In the genomic region with DNA sequence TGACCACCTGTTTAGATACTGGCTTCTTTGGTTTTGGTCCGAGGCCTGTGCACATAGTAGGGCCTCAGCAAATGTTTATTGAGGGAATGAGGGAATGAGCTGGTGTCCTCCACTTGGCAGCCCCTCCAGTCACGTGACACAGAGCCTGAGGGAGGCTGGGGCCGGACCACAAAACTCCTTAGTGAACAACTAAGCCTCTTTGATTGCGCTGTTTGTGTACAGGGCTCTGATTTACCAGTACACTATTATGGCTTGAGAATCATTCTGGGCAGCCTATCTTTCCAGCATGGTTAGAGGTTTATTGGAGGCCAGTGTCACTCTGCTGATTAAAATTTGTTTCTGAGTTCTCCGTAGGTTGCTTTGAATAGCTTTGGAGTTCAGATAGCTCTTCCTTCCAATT, we compare ENCODE assay signal across 29 cellular contexts. TPM values are rescaled to one million over a fixed set of nuclear protein-coding genes. Genes with fewer than 3 reads are reported as not detected.
DNase-seq lines count a peak whose midpoint lies in the region; ATAC-seq, FAIRE-seq and TF ChIP-seq lines count a peak whose summit lies in the region.
"Had no signal": no experiment of that assay in that cellular context is flagged by ENCODE, and none has a peak within 500 bp of the region (broad histone marks: within the 10 kb centered on the region; RNA-seq: fewer than 3 reads in every experiment).

No MANE protein-coding gene starts in this region.

- no peak overlapping the region for H3K4me3 ChIP-seq in A549
- no peak overlapping the region for H3K4me3 ChIP-seq in GM12878
- no peak overlapping the region for H3K4me3 ChIP-seq in osteoblast (ENCODE audit: insufficient read depth, low read length)
- H3K4me3 ChIP-seq: BLaER1 had no signal

- CTCF ChIA-PET in A549 (lab: Yijun Ruan, JAX): interaction anchor here (1.1 to 5.9 kb wide), 5 partner anchors 10 to 112 kb away, joined by 3 to 35 read pairs (median 8); no protein-coding TSS in a partner anchor
- CTCF ChIA-PET in GM12878 (lab: Yijun Ruan, JAX): interaction anchor here (1.2 to 2.6 kb wide), 2 partner anchors 68 to 112 kb away, joined by 3 to 10 read pairs; no protein-coding TSS in a partner anchor

- TF ChIP-seq CTCF in A549 (IDR thresholded peaks at IDR 0.05): no peak
- no peak for TF ChIP-seq CTCF in GM12878 (IDR thresholded peaks at IDR 0.05 in 2 of 3, conservative IDR thresholded peaks at IDR 0.05 in 1 of 3; ENCODE audit: control insufficient read depth in 2 of 3, extremely low read depth in 1 of 3, insufficient read depth in 1 of 3, low read depth in 3 of 3, low read length in 3 of 3)
- no peak for TF ChIP-seq CTCF in osteoblast (IDR thresholded peaks at IDR 0.05; ENCODE audit: extremely low read depth, low read depth, low read length)
- no peak for TF ChIP-seq CTCF in omental fat pad (IDR thresholded peaks at IDR 0.05)

- BruUV-seq in GM12878 (replicated peaks; lab: Mats Ljungman, UMichigan): no TSS peak

- H3K9ac ChIP-seq in GM12878 (ENCODE audit: control insufficient read depth, insufficient read depth, low read length): no peak overlapping the region
- H3K9ac ChIP-seq: BLaER1 had no signal

- in situ Hi-C loops in GM12878 (cut with MboI): no loop called here

- FAIRE-seq in A549 (lab: Jason Lieb, UNC) (no peak), GM12878 (lab: Jason Lieb, UNC) (no peak), H54 (lab: Jason Lieb, UNC) (no peak)
- FAIRE-seq: GM12891, GM19239 had no signal

- ATAC-seq in A549 (no peak), GM12878 (no peak), omental fat pad (ENCODE audit: low FRiP score) (no peak)

- POLR2A ChIA-PET in A549 (lab: Yijun Ruan, JAX): no interaction called here
- POLR2A ChIA-PET in GM12878 (lab: Charles Lee): no interaction called here

- H2AFZ ChIP-seq in GM12878 (ENCODE audit: control insufficient read depth, low read depth, low read length) (no peak overlapping the region), osteoblast (ENCODE audit: low read length) (no peak overlapping the region)

- TF ChIP-seq POLR2A in A549 (IDR thresholded peaks at IDR 0.05; ENCODE audit: low read length): no peak
- TF ChIP-seq POLR2A in GM12878 (IDR thresholded peaks at IDR 0.05; ENCODE audit: low read depth, low read length): no peak
- no peak for TF ChIP-seq POLR2A in H54 (IDR thresholded peaks at IDR 0.05; ENCODE audit: low read depth, low read length)

- DNase-seq in NCI-H82 (lab: John Stamatoyannopoulos, UW): peak; percentile 52
- DNase-seq in NCI-H82 treated with DMSO at 0.1 percent for 48 hours (lab: John Stamatoyannopoulos, UW; ENCODE audit: unreplicated experiment): no peak
- DNase-seq in A549 (ENCODE audit: low read depth in 1 of 2, low spot score in 1 of 2): no peak
- DNase-seq in GM12878 (ENCODE audit: low read depth, low spot score): no peak
- peak; percentile 90 for DNase-seq in osteoblast (ENCODE audit: insufficient read length, low spot score, missing footprints)
- no peak for DNase-seq in HPDE6-E6E7 (ENCODE audit: extremely low spot score)
- no peak for DNase-seq in H54 (ENCODE audit: insufficient read length, low spot score)
- no peak for DNase-seq in omental fat pad (ENCODE audit: low spot score)
- DNase-seq: ACHN; BE2C; C1 segment of cervical spinal cord; CD4-positive, alpha-beta memory T cell; CD4-positive, CD25-positive, alpha-beta regulatory T cell; CD8-positive, alpha-beta memory T cell; COR-L47; DMS 273 treated with DMSO at 0.1 percent for 48 hours; DMS153; DMS53; DMS79; DND-41; EL; GDM1 had no signal

- H3K79me2 ChIP-seq in GM12878 (ENCODE audit: control insufficient read depth, insufficient read depth, low read length) (no peaks in the 10 kb centered on the region), osteoblast (ENCODE audit: insufficient read depth, low read length) (no peaks in the 10 kb centered on the region)

- H3K27ac ChIP-seq in A549: no peak overlapping the region
- H3K27ac ChIP-seq in GM12878 (ENCODE audit: control insufficient read depth, insufficient read depth): no peak overlapping the region
- no peak overlapping the region for H3K27ac ChIP-seq in osteoblast (ENCODE audit: low read depth, low read length)
- H3K27ac ChIP-seq: 22Rv1, BLaER1 had no signal

- RAD21 ChIA-PET in GM12878 (lab: Charles Lee; ENCODE audit: unreplicated experiment): no interaction called here

- H3K27me3 ChIP-seq in GM12878 (replicated peaks in 1 of 2; ENCODE audit: control insufficient read depth in 2 of 2, insufficient read depth in 2 of 2, low read length in 1 of 2): peaks cover 0 to 1% of the 10 kb centered on the region in 2 experiments; a peak in 1 of 4 replicates
- peaks cover 47% of the 10 kb centered on the region for H3K27me3 ChIP-seq in osteoblast (ENCODE audit: insufficient read depth, low read length)
- H3K27me3 ChIP-seq: BE2C, BLaER1 had no signal

- TF ChIP-seq EP300 in A549 (IDR thresholded peaks at IDR 0.05) (no peak), GM12878 (IDR thresholded peaks at IDR 0.05; ENCODE audit: borderline replicate concordance in 1 of 2, control insufficient read depth in 1 of 2, low read depth in 2 of 2, low read length in 2 of 2) (no peak)

- H3K4me2 ChIP-seq in A549 (no peak overlapping the region), GM12878 (ENCODE audit: control insufficient read depth, insufficient read depth) (no peak overlapping the region), osteoblast (ENCODE audit: insufficient read depth, low read length) (no peak overlapping the region)
- H3K4me2 ChIP-seq: BLaER1 had no signal

- peaks cover 11% of the 10 kb centered on the region for H3K4me1 ChIP-seq in A549
- peaks cover 11% of the 10 kb centered on the region for H3K4me1 ChIP-seq in GM12878 (ENCODE audit: control insufficient read depth, insufficient read depth, low read length)
- H3K4me1 ChIP-seq in osteoblast (ENCODE audit: insufficient read depth, low read length): no peaks in the 10 kb centered on the region
- H3K4me1 ChIP-seq: BE2C had no signal

- SMC1A ChIA-PET in GM12878 (lab: Charles Lee; ENCODE audit: uncharacterized antibody, unreplicated experiment): interaction anchor here (0.7 kb wide), 1 partner anchor 68 kb away, joined by 3 read pairs; no protein-coding TSS in a partner anchor

- intact Hi-C loops in GM12878 (cut with micrococcal nuclease; ENCODE audit: unreplicated experiment): no loop called here

- WGBS in A549 (ENCODE audit: missing lambda C conversion rate): 59% methylated on average over 5 of the region's 5 CpGs
- WGBS in GM12878 (ENCODE audit: insufficient coverage, insufficient replicate concordance, low lambda C conversion rate, missing lambda C conversion rate): 55% methylated on average over 5 of the region's 5 CpGs

- no peaks in the 10 kb centered on the region for H4K20me1 ChIP-seq in GM12878 (ENCODE audit: control insufficient read depth, insufficient read depth)
- H4K20me1 ChIP-seq in osteoblast (ENCODE audit: insufficient read depth, low read length): no peaks in the 10 kb centered on the region
- H4K20me1 ChIP-seq: BLaER1 had no signal

- no peaks in the 10 kb centered on the region for H3K9me3 ChIP-seq in A549
- H3K9me3 ChIP-seq in GM12878 (replicated peaks; ENCODE audit: control insufficient read depth, insufficient read depth, low read length): no peaks in the 10 kb centered on the region
- H3K9me3 ChIP-seq in osteoblast (ENCODE audit: low read depth, low read length): no peaks in the 10 kb centered on the region
- H3K9me3 ChIP-seq: BE2C, BLaER1 had no signal

- H3K36me3 ChIP-seq in GM12878 (ENCODE audit: control insufficient read depth in 2 of 2, insufficient read depth in 2 of 2, low read length in 1 of 2) (no peaks in the 10 kb centered on the region), osteoblast (ENCODE audit: insufficient read depth, low read length) (no peaks in the 10 kb centered on the region)
- H3K36me3 ChIP-seq: BE2C, BLaER1 had no signal

- no peak for TF ChIP-seq RAD21 in A549 (conservative IDR thresholded peaks at IDR 0.05 in 1 of 2, IDR thresholded peaks at IDR 0.05 in 1 of 2)
- TF ChIP-seq RAD21 in GM12878 (IDR thresholded peaks at IDR 0.05; ENCODE audit: insufficient read depth, low read depth, low read length): no peak

TF ChIP-seq in A549, 52 proteins besides CTCF, POLR2A, EP300 and RAD21 (continues in another document):
- TF ChIP-seq CHD2 (IDR thresholded peaks at IDR 0.05; ENCODE audit: low read length, partially characterized antibody) (no peak), ZSCAN20 (CRISPR knock-in tag; IDR thresholded peaks at IDR 0.05) (no peak)

TF ChIP-seq in GM12878, 131 proteins besides CTCF, POLR2A, EP300 and RAD21 (continues in another document):
- no peak for TF ChIP-seq MEF2B (IDR thresholded peaks at IDR 0.05; ENCODE audit: partially characterized antibody, poor library complexity, severe bottlenecking)
- TF ChIP-seq, protein P1, sequence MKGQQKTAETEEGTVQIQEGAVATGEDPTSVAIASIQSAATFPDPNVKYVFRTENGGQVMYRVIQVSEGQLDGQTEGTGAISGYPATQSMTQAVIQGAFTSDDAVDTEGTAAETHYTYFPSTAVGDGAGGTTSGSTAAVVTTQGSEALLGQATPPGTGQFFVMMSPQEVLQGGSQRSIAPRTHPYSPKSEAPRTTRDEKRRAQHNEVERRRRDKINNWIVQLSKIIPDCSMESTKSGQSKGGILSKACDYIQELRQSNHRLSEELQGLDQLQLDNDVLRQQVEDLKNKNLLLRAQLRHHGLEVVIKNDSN (IDR thresholded peaks at IDR 0.05; ENCODE audit: borderline replicate concordance, extremely low read length, insufficient read depth, low read depth, low read length): peak; percentile 9

RNA-seq across cellular contexts. Expression of a gene that starts 10.2 kb away (rescaled TPM):
- polyA plus RNA-seq in A549 (2011; rRNA removed) (3.6 and 4.3 TPM in 2 replicates), A549 (2017; fragmentation: RNase III; extraction: RNeasy Plus Mini Kit Qiagen cat#74134 plus additional on column Dnase treatment) (5.7 to 6.8 TPM (median 6.6 TPM) in 3 replicates), GM12878 (2011; rRNA removed) (not detected in 2 replicates), GM12878 (2014; fragmentation: Illumina TruSeq; extraction: Trizol) (not detected in 2 replicates), GM12878 (2014; fragmentation: Nextera tagmentation; extraction: Ambion mirVana) (not detected), GM12878 (2014; rRNA removed) (not detected in 2 replicates), GM12878 (2016; fragmentation: Nextera tagmentation; extraction: Ambion mirVana) (not detected)
- 5.4 and 7.8 TPM in 2 replicates for polyA plus RNA-seq in A549 (2012; cell fraction: cytosol; rRNA removed)
- polyA plus RNA-seq in A549 (2012; cell fraction: nucleus; rRNA removed): 15.3 and 18.8 TPM in 2 replicates
- polyA minus RNA-seq in A549 (2011; rRNA and poly(A)+ RNA removed): 2.3 and 3.1 TPM in 2 replicates
- total RNA-seq in GM12878 (2013; cell fraction: nucleolus; rRNA removed): not detected in 2 replicates
- total RNA-seq in GM12878 (2014; rRNA removed) (not detected in 2 replicates), GM12878 (2014; rRNA removed; fragmentation: Illumina TruSeq; extraction: Trizol) (not detected in 2 replicates), GM12878 (2021) (0.05 TPM in 1 of 2 replicates, not detected in the other), osteoblast (under 0.01 TPM in 1 of 2 replicates, not detected in the other), omental fat pad (1 to 10 TPM; 1.8 to 6.4 (median 4.1) TPM)
- 0.13 TPM for polyA plus RNA-seq in GM12878 (2011; ENCODE audit: low read depth)
- not detected in 2 replicates for polyA plus RNA-seq in GM12878 (2011; cell fraction: cytosol; rRNA removed)
- not detected in 2 replicates for polyA plus RNA-seq in GM12878 (2011; cell fraction: nucleus; rRNA removed)
- 0.13 and 0.27 TPM in 2 replicates for polyA plus RNA-seq in GM12878 (2012)
- polyA minus RNA-seq in GM12878 (2011; rRNA and poly(A)+ RNA removed): not detected in 2 replicates
- polyA minus RNA-seq in GM12878 (2011; cell fraction: cytosol; rRNA and poly(A)+ RNA removed): not detected in 2 replicates
- polyA minus RNA-seq in GM12878 (2011; cell fraction: nucleus; rRNA and poly(A)+ RNA removed): not detected in 2 replicates
- total RNA-seq: A673; CD4-positive, alpha-beta memory T cell; CD4-positive, CD25-positive, alpha-beta regulatory T cell; CD8-positive, alpha-beta memory T cell had no signal
- polyA plus RNA-seq: AG04450; CD14-positive monocyte; CD4-positive, alpha-beta memory T cell; CD8-positive, alpha-beta memory T cell had no signal

Comparison
In these comparisons a context has a peak if more than half of its experiments do, and no peak if none do; other contexts are left out.
1. DNase-seq: peak in NCI-H82 (single experiment) and osteoblast (single experiment); none in NCI-H82 treated with DMSO at 0.1 percent for 48 hours (single experiment), A549 (0 of 2), GM12878 (single experiment), HPDE6-E6E7 (single experiment), H54 (single experiment) and omental fat pad (single experiment).